8 cellular contexts compared by ENCODE assay signal in the genomic region with DNA sequence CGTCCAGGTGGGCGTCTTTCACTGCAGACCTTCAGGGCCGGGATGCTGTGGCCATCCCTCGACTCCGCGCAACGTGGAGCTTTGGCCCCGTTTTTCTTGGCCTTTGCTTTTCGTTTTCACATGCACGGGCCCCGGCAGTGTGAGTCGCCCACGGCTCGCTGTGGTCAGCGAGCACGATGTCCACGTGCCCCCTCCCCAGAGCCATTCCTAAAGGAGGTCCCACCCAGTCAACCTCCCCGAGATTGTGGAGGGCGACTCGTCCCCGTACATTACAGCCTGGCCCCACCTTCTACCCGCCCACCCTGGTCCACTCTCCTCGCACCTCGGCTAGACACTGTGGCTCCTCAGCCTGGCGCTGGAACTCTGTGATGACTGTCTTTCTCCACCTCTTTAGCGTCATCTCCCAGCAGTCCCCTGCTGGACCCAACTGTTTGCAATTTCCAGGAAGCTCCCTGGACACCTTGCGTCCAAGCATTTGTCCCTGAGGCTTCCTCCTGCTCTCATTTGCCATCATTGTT. TPM values are rescaled to one million over a fixed set of nuclear protein-coding genes. Genes with fewer than 3 reads are reported as not detected.
DNase-seq lines count a peak whose midpoint lies in the region; TF ChIP-seq lines count a peak whose summit lies in the region.

No MANE protein-coding gene starts in this region.

- peak overlapping the region; percentile 89 for H3K4me2 ChIP-seq in parathyroid adenoma (ENCODE audit: low read length)

- H3K36me3 ChIP-seq in H7 (replicated peaks; ENCODE audit: control insufficient read depth, insufficient read depth, low read length), result no peaks in the 10 kb centered on the region; the same call in none of the 2 replicates
- H3K36me3 ChIP-seq in parathyroid adenoma (ENCODE audit: control insufficient read depth, insufficient read depth, low read length), result no peaks in the 10 kb centered on the region

- peaks cover 16% of the 10 kb centered on the region for H3K4me1 ChIP-seq in parathyroid adenoma

- no peak for TF ChIP-seq POLR2A in erythroblast (IDR thresholded peaks at IDR 0.05; ENCODE audit: low read length)

- H3K9me3 ChIP-seq in parathyroid adenoma (ENCODE audit: control insufficient read depth, low read length), result no peaks in the 10 kb centered on the region

- peak overlapping the region; percentile 89 for H3K27ac ChIP-seq in VCaP
- peak overlapping the region; percentile 91 for H3K27ac ChIP-seq in parathyroid adenoma

- no peaks in the 10 kb centered on the region for H3K27me3 ChIP-seq in H7 (ENCODE audit: control insufficient read depth, insufficient read depth, low read length)
- H3K27me3 ChIP-seq in parathyroid adenoma (ENCODE audit: control insufficient read depth, insufficient read depth, low read length), result no peaks in the 10 kb centered on the region

- H3K4me3 ChIP-seq in H7 (ENCODE audit: insufficient read depth, low read depth, low read length), result peak overlapping the region; percentile 80
- H3K4me3 ChIP-seq in foreskin fibroblast (ENCODE audit: low read depth in 1 of 2, low read length in 2 of 2), result peak overlapping the region; percentile 56 to 79
- peak overlapping the region; percentile 95 for H3K4me3 ChIP-seq in parathyroid adenoma (ENCODE audit: low read depth, low read length)

- H2AFZ ChIP-seq in parathyroid adenoma, result peak overlapping the region; percentile 89

- H3K79me2 ChIP-seq in parathyroid adenoma, result no peaks in the 10 kb centered on the region

- peak overlapping the region; percentile 56 for H3K9ac ChIP-seq in parathyroid adenoma

- DNase-seq in AG08396 (ENCODE audit: low spot score) (peak; percentile 56), H7 (peak; percentile 71), foreskin fibroblast (peak in 1 of 2 donors; percentile 52), retina (no peak), erythroblast (lab: John Stamatoyannopoulos, UW) (no peak)
- no peak for DNase-seq in activated effector memory CD4-positive, alpha-beta T cell treated with Interleukin-2 at 50 U/mL for 16 hours

- no peak for TF ChIP-seq CTCF in VCaP (conservative IDR thresholded peaks at IDR 0.05)
- TF ChIP-seq CTCF in foreskin fibroblast (IDR thresholded peaks at IDR 0.05; ENCODE audit: low read depth, low read length), result no peak
- no peak for TF ChIP-seq CTCF in parathyroid adenoma (IDR thresholded peaks at IDR 0.05)

RNA-seq across cellular contexts. Expression of a gene that starts 0.4 kb away (rescaled TPM):
- total RNA-seq in H7 (2014; rRNA removed; shearing (Covaris generic)), result 7.4 and 8.4 TPM in 2 replicates

RNA-seq across cellular contexts. Expression of a gene that starts 9.7 kb away (rescaled TPM):
- total RNA-seq in H7 (2014; rRNA removed; shearing (Covaris generic)), result 6.6 and 6.8 TPM in 2 replicates

RNA-seq across cellular contexts. Expression of a gene that starts 25.1 kb away (rescaled TPM):
- total RNA-seq in H7 (2014; rRNA removed; shearing (Covaris generic)), result 2.6 and 4.7 TPM in 2 replicates

RNA-seq across cellular contexts. Expression of a gene that starts 35.2 kb away (rescaled TPM):
- 19.4 and 23.9 TPM in 2 replicates for total RNA-seq in H7 (2014; rRNA removed; shearing (Covaris generic))

RNA-seq across cellular contexts. Expression of a gene that starts 36.6 kb away (rescaled TPM):
- total RNA-seq in H7 (2014; rRNA removed; shearing (Covaris generic)), result 2.1 and 3.8 TPM in 2 replicates

Comparison
In these comparisons a context has a peak if more than half of its experiments do, and no peak if none do; other contexts are left out.
1. DNase-seq: peak in AG08396 (single experiment) and H7 (single experiment); none in retina (single experiment), activated effector memory CD4-positive, alpha-beta T cell treated with Interleukin-2 at 50 U/mL for 16 hours (single experiment) and erythroblast (0 of 2).
2. Peak in every context shown above with its lines, with median percentiles within 50 percentile points of each other: H3K4me3 ChIP-seq.